Comparison of ENCODE assay signal across 12 cellular contexts in genomic region chr11:77457340-77457739, GRCh38. TPM values are rescaled to one million over a fixed set of nuclear protein-coding genes. Genes with fewer than 3 reads are reported as not detected.
DNase-seq lines count a peak whose midpoint lies in the region; ATAC-seq and TF ChIP-seq lines count a peak whose summit lies in the region.
"Had no signal": no experiment of that assay in that cellular context is flagged by ENCODE, and none has a peak within 500 bp of the region (broad histone marks: within the 10 kb centered on the region; RNA-seq: fewer than 3 reads in every experiment).

No MANE protein-coding gene starts in this region.

- H3K4me1 ChIP-seq in mesendoderm (ENCODE audit: control insufficient read depth, low read depth, low read length): no peaks in the 10 kb centered on the region
- H3K4me1 ChIP-seq in body of pancreas: peaks cover 24% of the 10 kb centered on the region
- H3K4me1 ChIP-seq in smooth muscle cell (ENCODE audit: low read depth): peaks cover 19% of the 10 kb centered on the region

- no peak overlapping the region for H3K4ac ChIP-seq in mesendoderm (ENCODE audit: low read depth, low read length)

- H4K8ac ChIP-seq in mesendoderm (ENCODE audit: low read depth, low read length): no peak overlapping the region

- no peak overlapping the region for H2BK120ac ChIP-seq in mesendoderm (ENCODE audit: low read depth, low read length)

- H3K23ac ChIP-seq in mesendoderm (ENCODE audit: low read length): no peak overlapping the region

- H3K27me3 ChIP-seq in mesendoderm (ENCODE audit: insufficient read depth, low read length, poor library complexity) (no peaks in the 10 kb centered on the region), body of pancreas (no peaks in the 10 kb centered on the region), smooth muscle cell (ENCODE audit: low read depth) (no peaks in the 10 kb centered on the region)
- H3K27me3 ChIP-seq: dorsolateral prefrontal cortex had no signal

- no peaks in the 10 kb centered on the region for H4K20me1 ChIP-seq in smooth muscle cell (ENCODE audit: low read depth)

- H3K9ac ChIP-seq in mesendoderm (ENCODE audit: low read length) (no peak overlapping the region), smooth muscle cell (ENCODE audit: low read depth) (no peak overlapping the region)

- H3K18ac ChIP-seq in mesendoderm (ENCODE audit: low read length): peak overlapping the region; percentile 8

- no peaks in the 10 kb centered on the region for H3F3A ChIP-seq in smooth muscle cell (ENCODE audit: low read depth)

- H3K79me2 ChIP-seq in mesendoderm (ENCODE audit: control insufficient read depth, insufficient read depth, low read length) (peaks cover 22% of the 10 kb centered on the region), smooth muscle cell (ENCODE audit: low read depth) (no peaks in the 10 kb centered on the region)

- no peak overlapping the region for H3K4me3 ChIP-seq in mesendoderm (ENCODE audit: low read length)
- no peak overlapping the region for H3K4me3 ChIP-seq in body of pancreas
- no peak overlapping the region for H3K4me3 ChIP-seq in smooth muscle cell

- peak; percentile 25 for DNase-seq in mesendoderm
- DNase-seq in nucleus accumbens (lab: John Stamatoyannopoulos, UW): no peak
- DNase-seq in body of pancreas: no peak
- DNase-seq in smooth muscle cell (lab: John Stamatoyannopoulos, UW; ENCODE audit: unreplicated experiment): no peak
- DNase-seq: activated naive CD4-positive, alpha-beta T cell treated with anti-CD3 and anti-CD28 coated beads for 36 hours; dorsolateral prefrontal cortex; SIG-M5; stimulated activated naive CD8-positive, alpha-beta T cell treated with anti-CD3 and anti-CD28 coated beads, Interleukin-15, Interleukin-2, amounts not matched to agents 100 U/mL and 50 U/mL, for 24 hours had no signal

- H3K9me3 ChIP-seq in body of pancreas (no peaks in the 10 kb centered on the region), smooth muscle cell (replicated peaks; ENCODE audit: low read depth) (no peaks in the 10 kb centered on the region)

- no peak overlapping the region for H3K27ac ChIP-seq in mesendoderm (ENCODE audit: low read depth, low read length)
- no peak overlapping the region for H3K27ac ChIP-seq in body of pancreas
- no peak overlapping the region for H3K27ac ChIP-seq in smooth muscle cell (ENCODE audit: low read depth)
- H3K27ac ChIP-seq: dorsolateral prefrontal cortex had no signal

- H2BK15ac ChIP-seq in mesendoderm (replicated peaks; ENCODE audit: low read depth): no peak overlapping the region

- H2AK5ac ChIP-seq in mesendoderm (ENCODE audit: low read length): no peak overlapping the region

- no peaks in the 10 kb centered on the region for H3K36me3 ChIP-seq in mesendoderm (ENCODE audit: control insufficient read depth, insufficient read depth, low read length)
- H3K36me3 ChIP-seq in body of pancreas (replicated peaks in 1 of 2; ENCODE audit: insufficient read depth in 1 of 2, low read depth in 2 of 2): no peaks in the 10 kb centered on the region
- H3K36me3 ChIP-seq in smooth muscle cell (ENCODE audit: low read depth): no peaks in the 10 kb centered on the region

- H2AFZ ChIP-seq in smooth muscle cell (ENCODE audit: low read depth): no peak overlapping the region

- TF ChIP-seq POLR2A in body of pancreas (IDR thresholded peaks at IDR 0.05): no peak

- no peak overlapping the region for H4K5ac ChIP-seq in mesendoderm (ENCODE audit: low read length)

- H3K56ac ChIP-seq in mesendoderm (ENCODE audit: low read length): no peak overlapping the region

- peak; percentile 12 for ATAC-seq in GM19043 (IDR thresholded peaks at IDR 0.05; ENCODE audit: low read depth, unreplicated experiment)
- peak; percentile 23 for ATAC-seq in HG02623 (IDR thresholded peaks at IDR 0.05; ENCODE audit: unreplicated experiment)
- peak; percentile 31 for ATAC-seq in HG03520 (IDR thresholded peaks at IDR 0.05; ENCODE audit: unreplicated experiment)
- ATAC-seq in body of pancreas: no peak
- no peak for ATAC-seq in HG03108 (IDR thresholded peaks at IDR 0.05; ENCODE audit: unreplicated experiment)
- ATAC-seq: stimulated activated naive CD8-positive, alpha-beta T cell treated with anti-CD3 and anti-CD28 coated beads, Interleukin-15, Interleukin-2, amounts not matched to agents 100 U/mL and 50 U/mL, for 24 hours had no signal

- no peak for TF ChIP-seq CTCF in body of pancreas (IDR thresholded peaks at IDR 0.05)
- TF ChIP-seq CTCF in smooth muscle cell (IDR thresholded peaks at IDR 0.05; ENCODE audit: borderline replicate concordance, insufficient read depth, poor library complexity, severe bottlenecking): no peak

- no peak overlapping the region for H3K4me2 ChIP-seq in mesendoderm (ENCODE audit: low read length)
- no peak overlapping the region for H3K4me2 ChIP-seq in smooth muscle cell

- no CpG with 5 or more reads among the region's 5 CpGs for WGBS in mesendoderm (ENCODE audit: extremely low coverage, insufficient coverage, low lambda C conversion rate)
- WGBS in body of pancreas, 2 donors: 71 to 78% methylated on average over 5 of the region's 5 CpGs
- 73% methylated on average over 5 of the region's 5 CpGs for WGBS in smooth muscle cell (ENCODE audit: low lambda C conversion rate)

- intact Hi-C loops in body of pancreas (cut with DNase I): no loop called here

- H3K79me1 ChIP-seq in mesendoderm (ENCODE audit: low read length): no peaks in the 10 kb centered on the region

- H2BK5ac ChIP-seq in mesendoderm (ENCODE audit: low read length): no peak overlapping the region

RNA-seq across cellular contexts. Expression of gene PAK1, which starts 16.6 kb away (rescaled TPM):
- polyA plus RNA-seq in mesendoderm (2013, experiment 1 of 2): 73.0 TPM
- polyA plus RNA-seq in mesendoderm (2013, experiment 2 of 2): 78.9 TPM
- total RNA-seq in body of pancreas: 10 to 100 TPM; 14.5 to 65.6 TPM
- total RNA-seq in smooth muscle cell: 31.7 and 40.6 TPM in 2 replicates
- 20.5 and 22.4 TPM in 2 replicates for polyA plus RNA-seq in smooth muscle cell

Comparison
In these comparisons a context has a peak if more than half of its experiments do, and no peak if none do; other contexts are left out.
1. ATAC-seq: peak in GM19043 (single experiment), HG02623 (single experiment) and HG03520 (single experiment); none in body of pancreas (single experiment) and HG03108 (single experiment).